14 cellular contexts compared by ENCODE assay signal in genomic region chr1:205616563-205617293, GRCh38. TPM values are rescaled to one million over a fixed set of nuclear protein-coding genes. Genes with fewer than 3 reads are reported as not detected.
DNase-seq lines count a peak whose midpoint lies in the region; ATAC-seq and TF ChIP-seq lines count a peak whose summit lies in the region.
"Had no signal": no experiment of that assay in that cellular context is flagged by ENCODE, and none has a peak within 500 bp of the region (broad histone marks: within the 10 kb centered on the region; RNA-seq: fewer than 3 reads in every experiment).

No MANE protein-coding gene starts in this region.

- no peak overlapping the region for H3K4me3 Mint-ChIP-seq in activated naive CD4-positive, alpha-beta T cell treated with anti-CD3 and anti-CD28 coated beads for 36 hours
- no peak overlapping the region for H3K4me3 Mint-ChIP-seq in activated T-helper 2 cell treated with anti-CD3 and anti-CD28 coated beads, Interferon-gamma antibody, Interleukin-2, Interleukin-4, amounts not matched to agents 10 μg/mL and 5 μg/mL and 100 μg/mL, durations not matched to agents 14 hours and 24 hours and 36 hours (ENCODE audit: low read depth)
- no peak overlapping the region for H3K4me3 Mint-ChIP-seq in stimulated activated naive CD8-positive, alpha-beta T cell treated with anti-CD3 and anti-CD28 coated beads, Interleukin-15, amount 100 ng/mL, for 72 hours
- no peak overlapping the region for H3K4me3 Mint-ChIP-seq in stimulated activated naive B cell treated with anti-CD40 and anti-IgM and Interleukin-4, amounts not matched to agents 10 μg/mL and 1 μg/mL and 100 μg/mL, for 72 hours
- no peak overlapping the region for H3K4me3 Mint-ChIP-seq in HFFc6

- H3K36me3 ChIP-seq in HEK293 (ENCODE audit: control insufficient read depth in 2 of 2, insufficient read depth in 1 of 2, low read length in 2 of 2): peaks cover 24 to 50% of the 10 kb centered on the region in 2 experiments

- intact Hi-C loops in activated naive CD4-positive, alpha-beta T cell treated with anti-CD3 and anti-CD28 coated beads for 36 hours (cut with micrococcal nuclease): loop anchor here (1.0 to 2.0 kb wide), 2 partner anchors 15 to 16 kb away; no protein-coding TSS in a partner anchor
- intact Hi-C loops in activated T-helper 2 cell treated with anti-CD3 and anti-CD28 coated beads, Interferon-gamma antibody, Interleukin-2, Interleukin-4, amounts not matched to agents 10 μg/mL and 5 μg/mL and 100 μg/mL, durations not matched to agents 14 hours and 24 hours and 36 hours (cut with micrococcal nuclease): no loop called here

- H3K36me3 Mint-ChIP-seq in activated naive CD4-positive, alpha-beta T cell treated with anti-CD3 and anti-CD28 coated beads for 36 hours (ENCODE audit: low read depth): peaks cover 43% of the 10 kb centered on the region
- peaks cover 66% of the 10 kb centered on the region for H3K36me3 Mint-ChIP-seq in activated T-helper 2 cell treated with anti-CD3 and anti-CD28 coated beads, Interferon-gamma antibody, Interleukin-2, Interleukin-4, amounts not matched to agents 10 μg/mL and 5 μg/mL and 100 μg/mL, durations not matched to agents 14 hours and 24 hours and 36 hours (ENCODE audit: low read depth)
- H3K36me3 Mint-ChIP-seq in stimulated activated naive B cell treated with anti-CD40 and anti-IgM and Interleukin-4, amounts not matched to agents 10 μg/mL and 1 μg/mL and 100 μg/mL, for 72 hours: peaks cover 20 to 41% of the 10 kb centered on the region in 2 donors
- peaks cover 27% of the 10 kb centered on the region; the same call in 1 of the 2 replicates for H3K36me3 Mint-ChIP-seq in HFFc6 (ENCODE audit: low read depth)

- no peaks in the 10 kb centered on the region for H3K4me1 ChIP-seq in HEK293 (ENCODE audit: control insufficient read depth, insufficient read depth, low read length)

- H3K27ac Mint-ChIP-seq in activated naive CD4-positive, alpha-beta T cell treated with anti-CD3 and anti-CD28 coated beads for 36 hours: peak overlapping the region; percentile 74
- peak overlapping the region; percentile 42 for H3K27ac Mint-ChIP-seq in activated T-helper 2 cell treated with anti-CD3 and anti-CD28 coated beads, Interferon-gamma antibody, Interleukin-2, Interleukin-4, amounts not matched to agents 10 μg/mL and 5 μg/mL and 100 μg/mL, durations not matched to agents 14 hours and 24 hours and 36 hours
- no peak overlapping the region for H3K27ac Mint-ChIP-seq in stimulated activated naive CD8-positive, alpha-beta T cell treated with anti-CD3 and anti-CD28 coated beads, Interleukin-15, amount 100 ng/mL, for 72 hours
- no peak overlapping the region for H3K27ac Mint-ChIP-seq in stimulated activated naive B cell treated with anti-CD40 and anti-IgM and Interleukin-4, amounts not matched to agents 10 μg/mL and 1 μg/mL and 100 μg/mL, for 72 hours
- H3K27ac Mint-ChIP-seq in HFFc6: no peak overlapping the region; the same call in 1 of the 2 replicates

- H3K27ac ChIP-seq in HEK293 (ENCODE audit: extremely low read depth, low read depth, low read length): no peak overlapping the region
- H3K27ac ChIP-seq: vagina had no signal

- CTCF ChIA-PET in activated naive CD4-positive, alpha-beta T cell treated with anti-CD3 and anti-CD28 coated beads for 36 hours (lab: Charles Lee): interaction anchor here (0.7 kb wide), 1 partner anchor 13 kb away, joined by 4 read pairs; no protein-coding TSS in a partner anchor
- CTCF ChIA-PET in HEK293 (lab: Yijun Ruan, JAX): interaction anchor here (2.0 kb wide), 1 partner anchor 25 kb away, joined by 11 read pairs; no protein-coding TSS in a partner anchor

- no peak for DNase-seq in activated naive CD4-positive, alpha-beta T cell treated with anti-CD3 and anti-CD28 coated beads for 36 hours
- DNase-seq in activated naive CD4-positive, alpha-beta T cell treated with anti-CD3 and anti-CD28 coated beads, Interleukin-2, amount 50 U/mL, for 16 hours: no peak
- DNase-seq in activated T-helper 2 cell treated with anti-CD3 and anti-CD28 coated beads, Interferon-gamma antibody, Interleukin-2, Interleukin-4, amounts not matched to agents 10 μg/mL and 5 μg/mL and 100 μg/mL, durations not matched to agents 14 hours and 24 hours and 36 hours (ENCODE audit: low spot score): no peak
- DNase-seq in stimulated activated naive CD8-positive, alpha-beta T cell treated with anti-CD3 and anti-CD28 coated beads, Interleukin-15, amount 100 ng/mL, for 72 hours: no peak
- no peak for DNase-seq in stimulated activated naive B cell treated with anti-CD40 and anti-IgM and Interleukin-4, amounts not matched to agents 10 μg/mL and 1 μg/mL and 100 μg/mL, for 72 hours
- DNase-seq in foreskin fibroblast: no peak
- no peak for DNase-seq in HFFc6
- DNase-seq: activated CD8-positive, alpha-beta memory T cell treated with anti-CD3 and anti-CD28 coated beads, Interleukin-2, amount 50 U/mL, for 4 hours; DND-41; NCI-H446 treated with DMSO at 0.1 percent for 48 hours; small intestine had no signal

- H3K27me3 Mint-ChIP-seq in activated naive CD4-positive, alpha-beta T cell treated with anti-CD3 and anti-CD28 coated beads for 36 hours (ENCODE audit: low read depth): no peaks in the 10 kb centered on the region
- no peaks in the 10 kb centered on the region for H3K27me3 Mint-ChIP-seq in activated T-helper 2 cell treated with anti-CD3 and anti-CD28 coated beads, Interferon-gamma antibody, Interleukin-2, Interleukin-4, amounts not matched to agents 10 μg/mL and 5 μg/mL and 100 μg/mL, durations not matched to agents 14 hours and 24 hours and 36 hours (ENCODE audit: low read depth)
- no peaks in the 10 kb centered on the region for H3K27me3 Mint-ChIP-seq in stimulated activated naive CD8-positive, alpha-beta T cell treated with anti-CD3 and anti-CD28 coated beads, Interleukin-15, amount 100 ng/mL, for 72 hours
- H3K27me3 Mint-ChIP-seq in stimulated activated naive B cell treated with anti-CD40 and anti-IgM and Interleukin-4, amounts not matched to agents 10 μg/mL and 1 μg/mL and 100 μg/mL, for 72 hours: no peaks in the 10 kb centered on the region
- H3K27me3 Mint-ChIP-seq in HFFc6 (ENCODE audit: insufficient read depth): no peaks in the 10 kb centered on the region

- no peaks in the 10 kb centered on the region for H3K9me3 ChIP-seq in HEK293 (ENCODE audit: control insufficient read depth, insufficient read depth, low read depth, low read length)
- H3K9me3 ChIP-seq: vagina had no signal

- POLR2A ChIA-PET in HEK293 (lab: Yijun Ruan, JAX): no interaction called here

- H3K4me3 ChIP-seq in HEK293 (ENCODE audit: low read depth, low read length): no peak overlapping the region
- no peak overlapping the region for H3K4me3 ChIP-seq in foreskin fibroblast (ENCODE audit: low read depth in 1 of 2, low read length in 2 of 2)
- H3K4me3 ChIP-seq: vagina had no signal

- no peaks in the 10 kb centered on the region for H3K9me3 Mint-ChIP-seq in activated naive CD4-positive, alpha-beta T cell treated with anti-CD3 and anti-CD28 coated beads for 36 hours
- no peaks in the 10 kb centered on the region for H3K9me3 Mint-ChIP-seq in activated T-helper 2 cell treated with anti-CD3 and anti-CD28 coated beads, Interferon-gamma antibody, Interleukin-2, Interleukin-4, amounts not matched to agents 10 μg/mL and 5 μg/mL and 100 μg/mL, durations not matched to agents 14 hours and 24 hours and 36 hours
- no peaks in the 10 kb centered on the region for H3K9me3 Mint-ChIP-seq in stimulated activated naive CD8-positive, alpha-beta T cell treated with anti-CD3 and anti-CD28 coated beads, Interleukin-15, amount 100 ng/mL, for 72 hours
- H3K9me3 Mint-ChIP-seq in stimulated activated naive B cell treated with anti-CD40 and anti-IgM and Interleukin-4, amounts not matched to agents 10 μg/mL and 1 μg/mL and 100 μg/mL, for 72 hours: no peaks in the 10 kb centered on the region
- no peaks in the 10 kb centered on the region for H3K9me3 Mint-ChIP-seq in HFFc6

- peaks cover 40% of the 10 kb centered on the region for H3K4me1 Mint-ChIP-seq in activated naive CD4-positive, alpha-beta T cell treated with anti-CD3 and anti-CD28 coated beads for 36 hours (ENCODE audit: low read depth)
- peaks cover 23% of the 10 kb centered on the region for H3K4me1 Mint-ChIP-seq in activated T-helper 2 cell treated with anti-CD3 and anti-CD28 coated beads, Interferon-gamma antibody, Interleukin-2, Interleukin-4, amounts not matched to agents 10 μg/mL and 5 μg/mL and 100 μg/mL, durations not matched to agents 14 hours and 24 hours and 36 hours (ENCODE audit: low read depth)
- H3K4me1 Mint-ChIP-seq in stimulated activated naive CD8-positive, alpha-beta T cell treated with anti-CD3 and anti-CD28 coated beads, Interleukin-15, amount 100 ng/mL, for 72 hours: peaks cover 50% of the 10 kb centered on the region
- peaks cover 11 to 12% of the 10 kb centered on the region in 2 donors for H3K4me1 Mint-ChIP-seq in stimulated activated naive B cell treated with anti-CD40 and anti-IgM and Interleukin-4, amounts not matched to agents 10 μg/mL and 1 μg/mL and 100 μg/mL, for 72 hours
- peaks cover 9% of the 10 kb centered on the region for H3K4me1 Mint-ChIP-seq in HFFc6 (ENCODE audit: low read depth)

- TF ChIP-seq CTCF in HEK293 (tag by site-specific recombination; IDR thresholded peaks at IDR 0.05): no peak
- no peak for TF ChIP-seq CTCF in foreskin fibroblast (IDR thresholded peaks at IDR 0.05; ENCODE audit: low read depth, low read length)
- no peak for TF ChIP-seq CTCF in HFFc6 (IDR thresholded peaks at IDR 0.05)

- ATAC-seq in stimulated activated naive CD8-positive, alpha-beta T cell treated with anti-CD3 and anti-CD28 coated beads, Interleukin-15, amount 100 ng/mL, for 72 hours: peak; percentile 92
- no peak for ATAC-seq in stimulated activated naive B cell treated with anti-CD40 and anti-IgM and Interleukin-4, amounts not matched to agents 10 μg/mL and 1 μg/mL and 100 μg/mL, for 72 hours (replicated peaks)
- ATAC-seq: left lobe of liver had no signal

TF ChIP-seq in HEK293, 187 proteins besides CTCF, POLR2A, EP300 and RAD21 (continues in another document):
- no peak for TF ChIP-seq ZNF777 (tag by site-specific recombination; IDR thresholded peaks at IDR 0.05; ENCODE audit: borderline replicate concordance)
- TF ChIP-seq ZNF350 (tag by site-specific recombination; IDR thresholded peaks at IDR 0.05): no peak
- no peak for TF ChIP-seq ZNF366 (tag by site-specific recombination; conservative IDR thresholded peaks at IDR 0.05)
- TF ChIP-seq, protein P1, sequence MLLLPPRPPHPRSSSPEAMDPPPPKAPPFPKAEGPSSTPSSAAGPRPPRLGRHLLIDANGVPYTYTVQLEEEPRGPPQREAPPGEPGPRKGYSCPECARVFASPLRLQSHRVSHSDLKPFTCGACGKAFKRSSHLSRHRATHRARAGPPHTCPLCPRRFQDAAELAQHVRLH (tag by site-specific recombination; IDR thresholded peaks at IDR 0.05): no peak
- no peak for TF ChIP-seq ZNF248 (tag by site-specific recombination; IDR thresholded peaks at IDR 0.05)
- TF ChIP-seq PRDM1 (tag by site-specific recombination; IDR thresholded peaks at IDR 0.05): 0 out of 2 replicates have a peak, but pooled peaks have one; percentile 18

RNA-seq across cellular contexts. Expression of gene ELK4, which starts 15.1 kb away (rescaled TPM):
- total RNA-seq in activated naive CD4-positive, alpha-beta T cell treated with anti-CD3 and anti-CD28 coated beads for 36 hours: 10 to 100 TPM; 60.5 to 62.4 TPM
- 68.8 and 80.3 TPM in 2 replicates for total RNA-seq in activated T-helper 2 cell treated with anti-CD3 and anti-CD28 coated beads, Interferon-gamma antibody, Interleukin-2, Interleukin-4, amounts not matched to agents 10 μg/mL and 5 μg/mL and 100 μg/mL, durations not matched to agents 14 hours and 24 hours and 36 hours
- 10 to 100 TPM; 32.9 to 37.6 (median 35.6) TPM for total RNA-seq in HFFc6 (2021; fragmentation: NEBNext Ultra II Directional; extraction: Animal tissue kit (Norgen Biotek cat#: 25700))

Comparison
In these comparisons a context has a peak if more than half of its experiments do, and no peak if none do; other contexts are left out.
1. H3K27ac Mint-ChIP-seq: peak in activated naive CD4-positive, alpha-beta T cell treated with anti-CD3 and anti-CD28 coated beads for 36 hours (single experiment) and activated T-helper 2 cell treated with anti-CD3 and anti-CD28 coated beads, Interferon-gamma antibody, Interleukin-2, Interleukin-4, amounts not matched to agents 10 μg/mL and 5 μg/mL and 100 μg/mL, durations not matched to agents 14 hours and 24 hours and 36 hours (single experiment); none in stimulated activated naive CD8-positive, alpha-beta T cell treated with anti-CD3 and anti-CD28 coated beads, Interleukin-15, amount 100 ng/mL, for 72 hours (0 of 2), stimulated activated naive B cell treated with anti-CD40 and anti-IgM and Interleukin-4, amounts not matched to agents 10 μg/mL and 1 μg/mL and 100 μg/mL, for 72 hours (single experiment) and HFFc6 (single experiment).